In the genomic region with DNA sequence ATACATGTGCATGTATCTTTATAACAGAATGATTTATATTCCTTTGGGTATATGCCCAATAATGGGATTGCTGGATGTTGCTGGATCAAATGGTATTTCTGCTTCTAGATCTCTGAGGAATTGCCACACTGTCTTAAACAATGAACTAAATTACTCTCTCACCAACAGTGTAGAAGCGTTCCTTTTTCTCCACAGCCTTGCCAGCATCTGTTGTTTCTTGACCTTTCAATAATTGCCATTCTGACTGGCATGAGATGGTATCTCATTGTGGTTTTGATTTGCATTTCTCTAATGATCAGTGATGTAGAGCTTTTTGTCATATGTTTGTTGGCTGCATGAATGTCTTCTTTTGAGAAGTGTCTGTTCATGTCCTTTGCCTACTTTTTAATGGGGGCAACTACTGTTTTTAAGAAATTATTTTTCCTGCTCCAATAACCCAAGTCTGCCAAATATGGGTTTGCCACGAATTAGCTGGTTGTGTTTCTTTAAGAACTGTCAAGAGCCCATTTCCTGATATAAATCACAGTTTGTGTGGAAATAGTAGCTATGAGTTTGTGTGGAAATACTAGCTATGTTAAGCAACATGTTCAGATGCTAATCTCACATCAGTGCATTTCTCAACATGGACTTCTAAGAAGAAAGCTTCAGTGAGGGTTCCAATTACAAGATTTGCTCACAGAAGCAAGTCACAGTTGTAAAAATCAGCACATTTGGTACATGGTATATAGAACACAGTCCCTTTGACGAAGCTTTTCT, we compare ENCODE assay signal across 12 cellular contexts.
DNase-seq lines count a peak whose midpoint lies in the region; ATAC-seq and TF ChIP-seq lines count a peak whose summit lies in the region.
"Had no signal": no experiment of that assay in that cellular context is flagged by ENCODE, and none has a peak within 500 bp of the region (broad histone marks: within the 10 kb centered on the region; RNA-seq: fewer than 3 reads in every experiment).

No MANE protein-coding gene starts in this region.

- H3K9me3 Mint-ChIP-seq in CD8-positive, alpha-beta T cell, result peaks cover 22% of the 10 kb centered on the region

- CTCF ChIA-PET in CD8-positive, alpha-beta T cell (lab: Charles Lee), result no interaction called here

- in situ Hi-C loops in GM13977 (cut with MboI; ENCODE audit: low pct_unique_long_range_greater_than_20kb, low sequenced_read_pairs, unreplicated experiment), result no loop called here

- peak; percentile 77 to 90 (median 87) for ATAC-seq in psoas muscle
- no peak for ATAC-seq in CD8-positive, alpha-beta T cell
- no peak for ATAC-seq in HG02623 (IDR thresholded peaks at IDR 0.05; ENCODE audit: unreplicated experiment)

- intact Hi-C loops in psoas muscle (cut with DNase I), result loop anchor here (5.0 to 10.0 kb wide), 2 partner anchors 73 to 80 kb away; no protein-coding TSS in a partner anchor
- intact Hi-C loops in CD8-positive, alpha-beta T cell (cut with DNase I, micrococcal nuclease), result loop anchor here in 1 of 2 experiments (1.0 kb wide), 1 partner anchor 33 kb away; no protein-coding TSS in a partner anchor

- H3K27ac Mint-ChIP-seq in CD8-positive, alpha-beta T cell, result no peak overlapping the region
- H3K27ac Mint-ChIP-seq: IgD-negative memory B cell had no signal

- H3K4me1 Mint-ChIP-seq in CD8-positive, alpha-beta T cell (ENCODE audit: low read depth), result no peaks in the 10 kb centered on the region

- H3K4me3 Mint-ChIP-seq in CD8-positive, alpha-beta T cell, result no peak overlapping the region
- H3K4me3 Mint-ChIP-seq: IgD-negative memory B cell, neural crest cell had no signal

- H3K4me1 ChIP-seq in psoas muscle, result peaks cover 12% of the 10 kb centered on the region
- no peaks in the 10 kb centered on the region for H3K4me1 ChIP-seq in CD8-positive, alpha-beta T cell (ENCODE audit: insufficient read depth, low read length)
- H3K4me1 ChIP-seq: esophagus muscularis mucosa had no signal

- peak overlapping the region; percentile 23 for H3K27ac ChIP-seq in psoas muscle
- H3K27ac ChIP-seq in CD8-positive, alpha-beta T cell (ENCODE audit: low read depth, low read length), result no peak overlapping the region
- H3K27ac ChIP-seq: esophagus muscularis mucosa had no signal

- H3K9me3 ChIP-seq in psoas muscle, result peaks cover 7% of the 10 kb centered on the region
- H3K9me3 ChIP-seq in CD8-positive, alpha-beta T cell (ENCODE audit: low read length), result no peaks in the 10 kb centered on the region

- H3K27me3 Mint-ChIP-seq in CD8-positive, alpha-beta T cell (ENCODE audit: low read depth), result no peaks in the 10 kb centered on the region

- H3K4me3 ChIP-seq in epithelial cell of esophagus (ENCODE audit: low read length), result no peak overlapping the region
- H3K4me3 ChIP-seq in psoas muscle, result no peak overlapping the region
- H3K4me3 ChIP-seq in CD8-positive, alpha-beta T cell (ENCODE audit: low read depth, low read length), result no peak overlapping the region
- H3K4me3 ChIP-seq: esophagus muscularis mucosa, SJSA1 had no signal

- TF ChIP-seq CTCF in epithelial cell of esophagus (IDR thresholded peaks at IDR 0.05; ENCODE audit: insufficient read depth, low read depth, low read length, missing control alignments) (no peak), psoas muscle (IDR thresholded peaks at IDR 0.05) (no peak), GM13977 (IDR thresholded peaks at IDR 0.05; ENCODE audit: extremely low read depth, insufficient read depth, missing control alignments) (no peak)
- no peak for TF ChIP-seq CTCF in CD8-positive, alpha-beta T cell (IDR thresholded peaks at IDR 0.05)

- H3K36me3 ChIP-seq in psoas muscle (ENCODE audit: insufficient read depth in 1 of 2, low read depth in 1 of 2), result no peaks in the 10 kb centered on the region
- no peaks in the 10 kb centered on the region for H3K36me3 ChIP-seq in CD8-positive, alpha-beta T cell (ENCODE audit: insufficient read depth, low read length)
- H3K36me3 ChIP-seq: esophagus muscularis mucosa, SJSA1 had no signal

- DNase-seq in GM04503 (ENCODE audit: low read depth) (peak; percentile 80), NOMO-1 treated with DMSO at 0.1 percent for 48 hours (lab: John Stamatoyannopoulos, UW; ENCODE audit: unreplicated experiment) (peak; percentile 92), epithelial cell of esophagus (ENCODE audit: low read depth) (peak; percentile 84), psoas muscle (no peak), SHP77 treated with DMSO at 0.1 percent for 48 hours (lab: John Stamatoyannopoulos, UW) (no peak), GM13977 (ENCODE audit: low spot score) (no peak)
- no peak for DNase-seq in CD8-positive, alpha-beta T cell

- 24 to 53% (median 37%) methylated on average over 3 of the region's 3 CpGs for WGBS in psoas muscle, 3 donors

- POLR2A ChIA-PET in CD8-positive, alpha-beta T cell (lab: Charles Lee), result no interaction called here

- H3K27me3 ChIP-seq in psoas muscle (ENCODE audit: insufficient read depth in 3 of 3, low read length in 2 of 3), result no peaks in the 10 kb centered on the region
- no peaks in the 10 kb centered on the region for H3K27me3 ChIP-seq in CD8-positive, alpha-beta T cell (ENCODE audit: insufficient read depth, low read length)
- H3K27me3 ChIP-seq: esophagus muscularis mucosa, SJSA1 had no signal

- H3K36me3 Mint-ChIP-seq in CD8-positive, alpha-beta T cell, result peaks cover 3% of the 10 kb centered on the region
- H3K36me3 Mint-ChIP-seq: IgD-negative memory B cell had no signal

Comparison
In these comparisons a context has a peak if more than half of its experiments do, and no peak if none do; other contexts are left out.
1. DNase-seq: peak in GM04503 (single experiment), NOMO-1 treated with DMSO at 0.1 percent for 48 hours (single experiment) and epithelial cell of esophagus (single experiment); none in psoas muscle (0 of 2), SHP77 treated with DMSO at 0.1 percent for 48 hours (single experiment), CD8-positive, alpha-beta T cell (0 of 7) and GM13977 (single experiment).
2. ATAC-seq: peak in psoas muscle (4 of 4); none in CD8-positive, alpha-beta T cell (single experiment) and HG02623 (single experiment).